In genomic region chr13:99931462-99931861, GRCh38 we compare ENCODE assay signal across 23 cellular contexts. TPM values are rescaled to one million over a fixed set of nuclear protein-coding genes. Genes with fewer than 3 reads are reported as not detected.
DNase-seq lines count a peak whose midpoint lies in the region; ATAC-seq, FAIRE-seq and TF ChIP-seq lines count a peak whose summit lies in the region.
"Had no signal": no experiment of that assay in that cellular context is flagged by ENCODE, and none has a peak within 500 bp of the region (broad histone marks: within the 10 kb centered on the region; RNA-seq: fewer than 3 reads in every experiment).

No MANE protein-coding gene starts in this region.

- no peak overlapping the region for H4K91ac ChIP-seq in IMR-90 (ENCODE audit: insufficient read depth, low read depth, low read length)

- H2BK20ac ChIP-seq in IMR-90 (ENCODE audit: low read depth, low read length), result no peak overlapping the region

- no peaks in the 10 kb centered on the region for H4K20me1 ChIP-seq in IMR-90 (ENCODE audit: insufficient read depth, low read length)

- H2AK9ac ChIP-seq in IMR-90 (replicated peaks; ENCODE audit: low read depth, low read length, poor library complexity), result peak overlapping the region; percentile 13

- H2BK120ac ChIP-seq in IMR-90 (ENCODE audit: low read depth, low read length), result no peak overlapping the region

- H3K4me3 ChIP-seq in IMR-90 (ENCODE audit: insufficient read depth, low read depth, low read length), result no peak overlapping the region

- no peak overlapping the region for H2AFZ ChIP-seq in IMR-90 (replicated peaks; ENCODE audit: low read length, poor library complexity)

- no peaks in the 10 kb centered on the region for H3K9me1 ChIP-seq in IMR-90 (ENCODE audit: insufficient read depth, low read length)

- H3K4me2 ChIP-seq in IMR-90 (ENCODE audit: low read depth, low read length), result no peak overlapping the region

- H4K5ac ChIP-seq in IMR-90 (ENCODE audit: low read depth, low read length), result no peak overlapping the region

- BruUV-seq in IMR-90 (replicated peaks; lab: Mats Ljungman, UMichigan), result no TSS peak

- no peak for ATAC-seq in IMR-90 (ENCODE audit: low read depth)
- ATAC-seq: SK-N-SH treated with all-trans-retinoic acid at 6 μM for 48 hours had no signal

- no peaks in the 10 kb centered on the region for H3K4me1 ChIP-seq in IMR-90 (ENCODE audit: control insufficient read depth, insufficient read depth, low read length)

- no peak for TF ChIP-seq RAD21 in IMR-90 (IDR thresholded peaks at IDR 0.05; ENCODE audit: low read length)

- no peak overlapping the region for H4K8ac ChIP-seq in IMR-90 (ENCODE audit: low read depth in 2 of 2, low read length in 2 of 2)

- H3K14ac ChIP-seq in IMR-90 (replicated peaks; ENCODE audit: low read depth, low read length), result no peak overlapping the region

- no peak for TF ChIP-seq CTCF in IMR-90 (conservative IDR thresholded peaks at IDR 0.05; ENCODE audit: low read depth, low read length)

- no peak overlapping the region for H3K18ac ChIP-seq in IMR-90 (ENCODE audit: low read depth, low read length)

- intact Hi-C loops in IMR-90 (cut with micrococcal nuclease), result no loop called here

- H2AK5ac ChIP-seq in IMR-90 (ENCODE audit: low read depth, low read length), result no peak overlapping the region

- no peak overlapping the region for H3K4ac ChIP-seq in IMR-90 (ENCODE audit: low read depth, low read length)

- in situ Hi-C loops in IMR-90 (cut with MboI; ENCODE audit: low sequenced_read_pairs), result no loop called here

- dilution Hi-C loops in IMR-90 (cut with HindIII; ENCODE audit: low sequenced_read_pairs, unreplicated experiment), result no loop called here

- H3K56ac ChIP-seq in IMR-90 (ENCODE audit: extremely low read depth, insufficient read depth, low read length), result no peak overlapping the region

- no CpG with 5 or more reads among the region's 11 CpGs for WGBS in IMR-90 (ENCODE audit: extremely low coverage in 2 of 2, insufficient read length in 1 of 2), 2 experiments

- no peak overlapping the region for H3K9ac ChIP-seq in IMR-90 (ENCODE audit: low read depth, low read length)

- DNase-seq in COLO668 (lab: John Stamatoyannopoulos, UW; ENCODE audit: unreplicated experiment) (peak; percentile 92), IMR-90 (no peak), NCI-H2107 treated with DMSO at 0.1 percent for 48 hours (lab: John Stamatoyannopoulos, UW; ENCODE audit: unreplicated experiment) (peak; percentile 64), NCI-H748 treated with DMSO at 0.1 percent for 48 hours (lab: John Stamatoyannopoulos, UW) (peak; percentile 35), CD1c-positive myeloid dendritic cell (ENCODE audit: extremely low spot score) (no peak), GM12892 (ENCODE audit: insufficient read length) (no peak), GM19240 (ENCODE audit: insufficient read length, low spot score) (no peak), OCI-M1 (lab: John Stamatoyannopoulos, UW) (no peak)
- DNase-seq: AML-193; C1 segment of cervical spinal cord; CD8-positive, alpha-beta memory T cell; DND-41; H7; KBM-7; MM.1S; NCI-H1048; NCI-H1436 treated with DMSO at 0.1 percent for 48 hours; NCI-H2029 treated with DMSO at 0.1 percent for 48 hours; NCI-H226; SIG-M5 had no signal

- H3K79me1 ChIP-seq in IMR-90 (ENCODE audit: low read depth in 1 of 2, low read length in 2 of 2), result no peaks in the 10 kb centered on the region

- no peak overlapping the region for H2BK15ac ChIP-seq in IMR-90 (ENCODE audit: low read depth, low read length)

- TF ChIP-seq POLR2A in IMR-90 (IDR thresholded peaks at IDR 0.05; ENCODE audit: low read depth, low read length), result no peak
- TF ChIP-seq POLR2A in GM12892 (IDR thresholded peaks at IDR 0.05; ENCODE audit: low read depth, low read length), result no peak

- no peaks in the 10 kb centered on the region for H3K9me3 ChIP-seq in IMR-90 (ENCODE audit: control insufficient read depth, insufficient read depth, low read length)

- H3K36me3 ChIP-seq in IMR-90 (ENCODE audit: control insufficient read depth, insufficient read depth, low read length), result no peaks in the 10 kb centered on the region

- H2BK5ac ChIP-seq in IMR-90 (ENCODE audit: low read depth, low read length, poor library complexity, severe bottlenecking), result no peak overlapping the region

- peaks cover 2% of the 10 kb centered on the region; the same call in 1 of the 2 replicates for H3K27me3 ChIP-seq in IMR-90 (ENCODE audit: control insufficient read depth, insufficient read depth, low read length)

- CTCF ChIA-PET in IMR-90 (lab: Yijun Ruan, JAX), result no interaction called here

- H3K27ac ChIP-seq in IMR-90 (ENCODE audit: insufficient read depth, low read length), result no peak overlapping the region

- POLR2A ChIA-PET in IMR-90 (lab: Charles Lee; ENCODE audit: unreplicated experiment), result no interaction called here

- FAIRE-seq in GM12892 (lab: Jason Lieb, UNC), result no peak

- no peak overlapping the region for H3K23ac ChIP-seq in IMR-90 (ENCODE audit: low read depth, low read length)

TF ChIP-seq in IMR-90, 13 proteins besides CTCF, POLR2A, EP300 and RAD21:
- TF ChIP-seq RCOR1 (IDR thresholded peaks at IDR 0.05; ENCODE audit: insufficient replicate concordance, low read length) (no peak), MAZ (IDR thresholded peaks at IDR 0.05; ENCODE audit: borderline replicate concordance, low read depth, low read length) (no peak), SMC3 (IDR thresholded peaks at IDR 0.05; ENCODE audit: low read depth, low read length) (no peak), MXI1 (IDR thresholded peaks at IDR 0.05; ENCODE audit: borderline replicate concordance, low read depth, low read length) (no peak), RFX5 (IDR thresholded peaks at IDR 0.05; ENCODE audit: low read depth, low read length) (no peak), FOS (IDR thresholded peaks at IDR 0.05; ENCODE audit: low read depth, low read length) (no peak), CEBPB (IDR thresholded peaks at IDR 0.05; ENCODE audit: low read depth, low read length) (no peak), ELK1 (IDR thresholded peaks at IDR 0.05; ENCODE audit: borderline replicate concordance, low read depth, low read length) (no peak), BHLHE40 (IDR thresholded peaks at IDR 0.05; ENCODE audit: low read depth, low read length) (no peak), MAFK (IDR thresholded peaks at IDR 0.05; ENCODE audit: low read depth, low read length) (no peak), CHD1 (IDR thresholded peaks at IDR 0.05; ENCODE audit: low read depth, low read length) (no peak), NFE2L2 (IDR thresholded peaks at IDR 0.05; ENCODE audit: low read depth, low read length) (no peak)
- TF ChIP-seq, protein P1, sequence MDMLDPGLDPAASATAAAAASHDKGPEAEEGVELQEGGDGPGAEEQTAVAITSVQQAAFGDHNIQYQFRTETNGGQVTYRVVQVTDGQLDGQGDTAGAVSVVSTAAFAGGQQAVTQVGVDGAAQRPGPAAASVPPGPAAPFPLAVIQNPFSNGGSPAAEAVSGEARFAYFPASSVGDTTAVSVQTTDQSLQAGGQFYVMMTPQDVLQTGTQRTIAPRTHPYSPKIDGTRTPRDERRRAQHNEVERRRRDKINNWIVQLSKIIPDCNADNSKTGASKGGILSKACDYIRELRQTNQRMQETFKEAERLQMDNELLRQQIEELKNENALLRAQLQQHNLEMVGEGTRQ (IDR thresholded peaks at IDR 0.05; ENCODE audit: low read depth, low read length), result no peak

RNA-seq across cellular contexts. Expression of gene ZIC5, which starts 40.1 kb away (rescaled TPM):
- not detected in 2 replicates for total RNA-seq in IMR-90 (2012; rRNA removed)
- polyA plus RNA-seq in IMR-90 (2012; rRNA removed), result not detected in 2 replicates
- polyA plus RNA-seq in IMR-90 (2012; cell fraction: cytosol; rRNA removed), result not detected in 2 replicates
- polyA plus RNA-seq in IMR-90 (2012; cell fraction: nucleus; rRNA removed; ENCODE audit: low replicate concordance), result not detected in 2 replicates
- not detected for polyA plus RNA-seq in GM12892 (2012; ENCODE audit: missing spikeins)
- total RNA-seq: CD8-positive, alpha-beta memory T cell; T-helper 2 cell treated with Interferon-gamma antibody and Interleukin-4, amounts not matched to agents 100 ng/mL and 5 ng/mL, for 36 hours had no signal
- polyA plus RNA-seq: AG04450; CD8-positive, alpha-beta memory T cell had no signal

RNA-seq across cellular contexts. Expression of gene ZIC2, which starts 50.1 kb away (rescaled TPM):
- total RNA-seq in IMR-90 (2012; rRNA removed), result not detected in 2 replicates
- not detected in 2 replicates for polyA plus RNA-seq in IMR-90 (2012; rRNA removed)
- polyA plus RNA-seq in IMR-90 (2012; cell fraction: cytosol; rRNA removed), result not detected in 2 replicates
- polyA plus RNA-seq in IMR-90 (2012; cell fraction: nucleus; rRNA removed; ENCODE audit: low replicate concordance), result not detected in 2 replicates
- polyA plus RNA-seq in GM12892 (2012; ENCODE audit: missing spikeins), result not detected
- total RNA-seq: CD8-positive, alpha-beta memory T cell; T-helper 2 cell treated with Interferon-gamma antibody and Interleukin-4, amounts not matched to agents 100 ng/mL and 5 ng/mL, for 36 hours had no signal
- polyA plus RNA-seq: AG04450; CD8-positive, alpha-beta memory T cell had no signal

Comparison
In these comparisons a context has a peak if more than half of its experiments do, and no peak if none do; other contexts are left out.
1. DNase-seq: peak in COLO668 (single experiment), NCI-H2107 treated with DMSO at 0.1 percent for 48 hours (single experiment) and NCI-H748 treated with DMSO at 0.1 percent for 48 hours (single experiment); none in IMR-90 (single experiment), CD1c-positive myeloid dendritic cell (single experiment), GM12892 (single experiment), GM19240 (single experiment) and OCI-M1 (single experiment).